Comparison of ENCODE assay signal across 19 cellular contexts in genomic region chr9:123410281-123410910, GRCh38. TPM values are rescaled to one million over a fixed set of nuclear protein-coding genes. Genes with fewer than 3 reads are reported as not detected.
A peak's percentile ranks its signal among the peaks of the same experiment; 100 is the strongest.
DNase-seq lines count a peak whose midpoint lies in the region; ATAC-seq and TF ChIP-seq lines count a peak whose summit lies in the region.
"Had no signal": no experiment of that assay in that cellular context is flagged by ENCODE, and none has a peak within 500 bp of the region (broad histone marks: within the 10 kb centered on the region; RNA-seq: fewer than 3 reads in every experiment).

No MANE protein-coding gene starts in this region.

- no peak overlapping the region for H4K91ac ChIP-seq in neuronal stem cell (ENCODE audit: low read depth, low read length, poor library complexity)

- H3K18ac ChIP-seq in neuronal stem cell (ENCODE audit: low read length), result peak overlapping the region; percentile 1

- no peak overlapping the region for H2BK12ac ChIP-seq in neuronal stem cell (ENCODE audit: low read length)

- no peak overlapping the region for H2BK15ac ChIP-seq in neuronal stem cell (ENCODE audit: low read length)

- no peak overlapping the region for H3K27ac ChIP-seq in neuronal stem cell (replicated peaks; ENCODE audit: low read length)
- no peak overlapping the region for H3K27ac ChIP-seq in colonic mucosa
- H3K27ac ChIP-seq: 22Rv1; A549; BLaER1 treated with 17β-estradiol and CSF1 and Interleukin-3, amounts not matched to agents 10 nM and 100 nM; C4-2B had no signal

- no peak overlapping the region for H2AK5ac ChIP-seq in neuronal stem cell (ENCODE audit: low read depth, low read length)

- H2AFZ ChIP-seq in neuronal stem cell (ENCODE audit: low read length), result no peak overlapping the region

- no peak overlapping the region for H3K14ac ChIP-seq in neuronal stem cell (ENCODE audit: low read length)

- no peak overlapping the region for H2BK120ac ChIP-seq in neuronal stem cell (ENCODE audit: low read depth, low read length)

- no peaks in the 10 kb centered on the region for H3K9me3 ChIP-seq in neuronal stem cell (replicated peaks in 1 of 2; ENCODE audit: control insufficient read depth in 2 of 2, insufficient read depth in 1 of 2, low read depth in 1 of 2, low read length in 2 of 2)
- no peaks in the 10 kb centered on the region for H3K9me3 ChIP-seq in colonic mucosa
- H3K9me3 ChIP-seq: A549; BLaER1 treated with 17β-estradiol and CSF1 and Interleukin-3, amounts not matched to agents 10 nM and 100 nM; Caco-2 had no signal

- H3K4ac ChIP-seq in neuronal stem cell (ENCODE audit: low read length), result no peak overlapping the region

- no peak overlapping the region for H4K8ac ChIP-seq in neuronal stem cell (ENCODE audit: low read depth, low read length)

- intact Hi-C loops in left cardiac atrium (cut with DNase I), result no loop called here
- intact Hi-C loops in Right ventricle myocardium inferior (cut with DNase I), result no loop called here
- intact Hi-C loops in posterior vena cava (cut with DNase I), result no loop called here
- intact Hi-C loops in colonic mucosa (cut with DNase I), result no loop called here

- H2BK5ac ChIP-seq in neuronal stem cell (ENCODE audit: low read length), result no peak overlapping the region

- peak overlapping the region; percentile 0 for H3K23ac ChIP-seq in neuronal stem cell (ENCODE audit: low read depth, low read length, poor library complexity)

- no peaks in the 10 kb centered on the region for H3K27me3 ChIP-seq in neuronal stem cell (ENCODE audit: control insufficient read depth in 3 of 3, insufficient read depth in 3 of 3, low read depth in 1 of 3, low read length in 3 of 3)
- H3K27me3 ChIP-seq in colonic mucosa, result no peaks in the 10 kb centered on the region
- H3K27me3 ChIP-seq: BLaER1 treated with 17β-estradiol and CSF1 and Interleukin-3, amounts not matched to agents 10 nM and 100 nM had no signal

- no peaks in the 10 kb centered on the region for H3K36me3 ChIP-seq in neuronal stem cell (replicated peaks in 1 of 2; ENCODE audit: control insufficient read depth in 2 of 2, insufficient read depth in 2 of 2, low read length in 2 of 2)
- no peaks in the 10 kb centered on the region for H3K36me3 ChIP-seq in colonic mucosa

- peak; percentile 7 for DNase-seq in left cardiac atrium
- no peak for DNase-seq in Right ventricle myocardium inferior (ENCODE audit: missing footprints)
- DNase-seq in neuronal stem cell (ENCODE audit: low spot score), result no peak
- DNase-seq in posterior vena cava (ENCODE audit: low spot score), result peak; percentile 60
- DNase-seq in NCI-H1930 (lab: John Stamatoyannopoulos, UW), result no peak
- no peak for DNase-seq in colonic mucosa
- DNase-seq: AML-193; Caco-2; Calu3; CD4-positive, alpha-beta T cell; CD8-positive, alpha-beta T cell; DMS79 treated with DMSO at 0.1 percent for 48 hours; GF-D8 had no signal

- H3K4me3 ChIP-seq in neuronal stem cell (ENCODE audit: low read length in 2 of 2) (peak overlapping the region in 1 of 2 donors; percentile 6), colonic mucosa (no peak overlapping the region)
- H3K4me3 ChIP-seq: A549; BLaER1 treated with 17β-estradiol and CSF1 and Interleukin-3, amounts not matched to agents 10 nM and 100 nM had no signal

- TF ChIP-seq CTCF in colonic mucosa (IDR thresholded peaks at IDR 0.05), result no peak

- no peaks in the 10 kb centered on the region for H3K79me1 ChIP-seq in neuronal stem cell (ENCODE audit: low read depth, low read length)

- H3K4me1 ChIP-seq in neuronal stem cell (ENCODE audit: control insufficient read depth in 2 of 2, insufficient read depth in 1 of 2, low read depth in 1 of 2, low read length in 2 of 2) (peaks cover 12 to 25% of the 10 kb centered on the region in 2 donors), colonic mucosa (no peaks in the 10 kb centered on the region)
- H3K4me1 ChIP-seq: A549, Caco-2 had no signal

- ATAC-seq in left cardiac atrium, result no peak
- no peak for ATAC-seq in Right ventricle myocardium inferior
- no peak for ATAC-seq in GM18867 (IDR thresholded peaks at IDR 0.05; ENCODE audit: unreplicated experiment)
- ATAC-seq: A549; CD8-positive, alpha-beta T cell had no signal

- no CpG with 5 or more reads among the region's 12 CpGs for WGBS in neuronal stem cell (ENCODE audit: extremely low coverage in 2 of 2, insufficient read length in 2 of 2, insufficient replicate concordance in 1 of 2), 2 donors

- H3K9ac ChIP-seq in neuronal stem cell (ENCODE audit: low read depth, low read length, poor library complexity) (no peak overlapping the region), colonic mucosa (ENCODE audit: low read depth in 2 of 2, low read length in 2 of 2) (no peak overlapping the region)
- H3K9ac ChIP-seq: BLaER1 treated with 17β-estradiol and CSF1 and Interleukin-3, amounts not matched to agents 10 nM and 100 nM had no signal

- no peak overlapping the region for H3K4me2 ChIP-seq in neuronal stem cell (ENCODE audit: insufficient read depth, low read length, poor library complexity, severe bottlenecking)
- H3K4me2 ChIP-seq: A549; BLaER1 treated with 17β-estradiol and CSF1 and Interleukin-3, amounts not matched to agents 10 nM and 100 nM had no signal

RNA-seq across cellular contexts. Expression of gene CRB2, which starts 54.4 kb away (rescaled TPM):
- 1 to 10 TPM; 1.3 to 2.2 TPM for total RNA-seq in left cardiac atrium
- 0.08 TPM for total RNA-seq in Right ventricle myocardium inferior
- 41.7 TPM for polyA plus RNA-seq in neuronal stem cell (2013, experiment 1 of 2)
- 41.7 TPM for polyA plus RNA-seq in neuronal stem cell (2013, experiment 2 of 2)
- under 1 TPM in 1 of 2 donors, not detected in 1; 0.05 TPM for total RNA-seq in posterior vena cava
- 1 to 10 TPM in 1 of 2 donors, under 1 TPM in 1; 0.69 to 2.4 TPM for total RNA-seq in colonic mucosa
- total RNA-seq: Calu3; CD4-positive, alpha-beta T cell; CD8-positive, alpha-beta T cell had no signal
- polyA plus RNA-seq: BJ had no signal

Comparison
In these comparisons a context has a peak if more than half of its experiments do, and no peak if none do; other contexts are left out.
1. DNase-seq: peak in left cardiac atrium (single experiment) and posterior vena cava (single experiment); none in Right ventricle myocardium inferior (single experiment), neuronal stem cell (single experiment), NCI-H1930 (0 of 2) and colonic mucosa (single experiment).